In the genomic region with DNA sequence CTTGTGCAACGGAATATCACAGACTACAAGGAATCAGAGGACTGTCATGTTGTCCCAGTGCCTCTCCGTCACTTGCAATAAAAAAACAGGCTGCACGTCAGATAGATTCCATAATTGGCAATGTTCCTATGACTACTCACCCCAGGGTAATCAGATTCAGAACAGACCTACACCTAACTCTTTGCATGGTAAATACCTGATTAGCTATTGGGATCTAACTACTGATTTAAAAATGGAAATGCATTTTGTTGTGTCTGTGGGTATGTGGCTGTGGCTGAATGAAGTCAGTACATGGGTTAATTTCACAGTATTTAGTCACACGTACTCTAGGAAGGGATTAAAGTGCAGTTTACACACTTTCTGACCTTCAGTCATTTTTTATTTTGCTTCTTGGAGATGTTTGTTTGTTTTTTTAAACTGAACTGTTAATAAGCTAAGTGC, we compare ENCODE assay signal across 17 cellular contexts.
DNase-seq lines count a peak whose midpoint lies in the region; ATAC-seq, FAIRE-seq and TF ChIP-seq lines count a peak whose summit lies in the region.
"Had no signal": no experiment of that assay in that cellular context is flagged by ENCODE, and none has a peak within 500 bp of the region (broad histone marks: within the 10 kb centered on the region; RNA-seq: fewer than 3 reads in every experiment).

No MANE protein-coding gene starts in this region.

- H3K4me1 ChIP-seq in astrocyte (ENCODE audit: insufficient read depth, low read length) (peaks cover 12% of the 10 kb centered on the region), HepG2 (ENCODE audit: insufficient read depth, low read length) (peaks cover 73% of the 10 kb centered on the region), Peyer's patch (no peaks in the 10 kb centered on the region)
- H3K4me1 ChIP-seq: BLaER1 treated with 17β-estradiol and CSF1 and Interleukin-3, amounts not matched to agents 10 nM and 100 nM had no signal

- TF ChIP-seq POLR2A in HepG2 (IDR thresholded peaks at IDR 0.05; ENCODE audit: insufficient read depth in 1 of 2, low read depth in 2 of 2, low read length in 2 of 2) = no peak
- no peak for TF ChIP-seq POLR2A in Peyer's patch (IDR thresholded peaks at IDR 0.05)

- TF ChIP-seq EP300 in HepG2 (IDR thresholded peaks at IDR 0.05; ENCODE audit: low read depth in 2 of 2, low read length in 2 of 2) (peak in 1 of 2 experiments; percentile 58; a peak in 2 of 4 replicates), HepG2 (CRISPR knock-in tag; IDR thresholded peaks at IDR 0.05; ENCODE audit: borderline replicate concordance) (no peak)

- POLR2A ChIA-PET in HepG2 (lab: Yijun Ruan, JAX) = no interaction called here
- POLR2A ChIA-PET in activated CD8-positive, alpha-beta T cell treated with anti-CD3 and anti-CD28 coated beads, Interleukin-2, amount 10 ng/mL, durations not matched to agents 7 days and 5 days (lab: Charles Lee) = no interaction called here

- no peak overlapping the region for H3K4me2 ChIP-seq in astrocyte (ENCODE audit: low read length)
- H3K4me2 ChIP-seq in HepG2 (ENCODE audit: low read depth, low read length) = peak overlapping the region; percentile 54
- H3K4me2 ChIP-seq: BLaER1 treated with 17β-estradiol and CSF1 and Interleukin-3, amounts not matched to agents 10 nM and 100 nM had no signal

- TF ChIP-seq CTCF in astrocyte (IDR thresholded peaks at IDR 0.05; ENCODE audit: insufficient read depth, low read depth, low read length) (no peak), HepG2 (CRISPR knock-in tag; IDR thresholded peaks at IDR 0.05) (no peak), Peyer's patch (IDR thresholded peaks at IDR 0.05) (no peak)

- H2AFZ ChIP-seq in astrocyte (ENCODE audit: low read depth, low read length) (no peak overlapping the region), HepG2 (ENCODE audit: low read length) (peak overlapping the region; percentile 28)

- H3K36me3 Mint-ChIP-seq in astrocyte (ENCODE audit: low read depth, unreplicated experiment) = no peaks in the 10 kb centered on the region
- no peaks in the 10 kb centered on the region for H3K36me3 Mint-ChIP-seq in activated CD8-positive, alpha-beta T cell treated with anti-CD3 and anti-CD28 coated beads, Interleukin-2, amount 10 ng/mL, durations not matched to agents 7 days and 5 days (ENCODE audit: low read depth)
- H3K36me3 Mint-ChIP-seq: CD4-positive, CD25-positive, alpha-beta regulatory T cell had no signal

- no peak overlapping the region for H3K9ac ChIP-seq in astrocyte (ENCODE audit: low read length)
- no peak overlapping the region for H3K9ac ChIP-seq in HepG2 (ENCODE audit: insufficient read depth, low read depth, low read length)
- H3K9ac ChIP-seq: BLaER1 treated with 17β-estradiol and CSF1 and Interleukin-3, amounts not matched to agents 10 nM and 100 nM had no signal

- H3K79me2 ChIP-seq in astrocyte (ENCODE audit: insufficient read depth, low read length) = no peaks in the 10 kb centered on the region
- no peaks in the 10 kb centered on the region for H3K79me2 ChIP-seq in HepG2 (ENCODE audit: insufficient read depth, low read length)

- FAIRE-seq in astrocyte (lab: Jason Lieb, UNC) = no peak
- FAIRE-seq in HepG2 (lab: Jason Lieb, UNC) = no peak
- FAIRE-seq: GM19239, H1 had no signal

- H3K27me3 Mint-ChIP-seq in astrocyte (ENCODE audit: low read depth, unreplicated experiment) = no peaks in the 10 kb centered on the region
- H3K27me3 Mint-ChIP-seq in activated CD8-positive, alpha-beta T cell treated with anti-CD3 and anti-CD28 coated beads, Interleukin-2, amount 10 ng/mL, durations not matched to agents 7 days and 5 days (ENCODE audit: low read depth) = no peaks in the 10 kb centered on the region
- H3K27me3 Mint-ChIP-seq: CD4-positive, CD25-positive, alpha-beta regulatory T cell had no signal

- CTCF ChIA-PET in HepG2 (lab: Yijun Ruan, JAX; ENCODE audit: low intra/inter-chr PET ratio, low total read pairs) = no interaction called here
- CTCF ChIA-PET in activated CD8-positive, alpha-beta T cell treated with anti-CD3 and anti-CD28 coated beads, Interleukin-2, amount 10 ng/mL, durations not matched to agents 7 days and 5 days (lab: Charles Lee) = no interaction called here

- WGBS in HepG2 (ENCODE audit: low lambda C conversion rate) = 33% methylated on average over 4 of the region's 4 CpGs

- peaks cover 30% of the 10 kb centered on the region for H3K4me1 Mint-ChIP-seq in astrocyte (ENCODE audit: low read depth, unreplicated experiment)
- no peaks in the 10 kb centered on the region for H3K4me1 Mint-ChIP-seq in activated CD8-positive, alpha-beta T cell treated with anti-CD3 and anti-CD28 coated beads, Interleukin-2, amount 10 ng/mL, durations not matched to agents 7 days and 5 days (ENCODE audit: low read depth)
- H3K4me1 Mint-ChIP-seq: CD4-positive, CD25-positive, alpha-beta regulatory T cell had no signal

- H4K20me1 ChIP-seq in astrocyte (ENCODE audit: insufficient read depth, low read length) (no peaks in the 10 kb centered on the region), HepG2 (ENCODE audit: insufficient read depth, low read length) (no peaks in the 10 kb centered on the region)
- H4K20me1 ChIP-seq: BLaER1 treated with 17β-estradiol and CSF1 and Interleukin-3, amounts not matched to agents 10 nM and 100 nM had no signal

- intact Hi-C loops in HepG2 (cut with micrococcal nuclease; ENCODE audit: unreplicated experiment) = no loop called here

- H3K27me3 ChIP-seq in astrocyte (ENCODE audit: insufficient read depth, low read length) (no peaks in the 10 kb centered on the region), HepG2 (ENCODE audit: control insufficient read depth in 1 of 2, insufficient read depth in 2 of 2, low read length in 2 of 2) (no peaks in the 10 kb centered on the region), Peyer's patch (no peaks in the 10 kb centered on the region)
- H3K27me3 ChIP-seq: BLaER1 treated with 17β-estradiol and CSF1 and Interleukin-3, amounts not matched to agents 10 nM and 100 nM had no signal

- H3K9me3 ChIP-seq in astrocyte (ENCODE audit: insufficient read depth, low read depth, low read length) (no peaks in the 10 kb centered on the region), HepG2 (ENCODE audit: low read length) (peaks cover 4% of the 10 kb centered on the region; the same call in 1 of the 2 replicates), Peyer's patch (no peaks in the 10 kb centered on the region)
- H3K9me3 ChIP-seq: BLaER1 treated with 17β-estradiol and CSF1 and Interleukin-3, amounts not matched to agents 10 nM and 100 nM had no signal

- H3K9me3 Mint-ChIP-seq in astrocyte (ENCODE audit: unreplicated experiment) = no peaks in the 10 kb centered on the region
- H3K9me3 Mint-ChIP-seq in activated CD8-positive, alpha-beta T cell treated with anti-CD3 and anti-CD28 coated beads, Interleukin-2, amount 10 ng/mL, durations not matched to agents 7 days and 5 days (ENCODE audit: insufficient read depth) = no peaks in the 10 kb centered on the region

- BruUV-seq in HepG2 (replicated peaks; lab: Mats Ljungman, UMichigan) = no TSS peak

- in situ Hi-C loops in HepG2 (cut with HindIII; ENCODE audit: extremely low pct_ligation_motif_present, low pct_unique_long_range_greater_than_20kb) = no loop called here

- H3K27ac ChIP-seq in astrocyte (ENCODE audit: low read depth, low read length) = no peak overlapping the region
- peak overlapping the region; percentile 20 for H3K27ac ChIP-seq in HepG2 (ENCODE audit: extremely low read length, insufficient read depth, low read length)
- H3K27ac ChIP-seq in Peyer's patch = no peak overlapping the region
- H3K27ac ChIP-seq: BLaER1 treated with 17β-estradiol and CSF1 and Interleukin-3, amounts not matched to agents 10 nM and 100 nM; HL-60 had no signal

- ATAC-seq in HepG2 = peak; percentile 39
- ATAC-seq in activated CD8-positive, alpha-beta T cell treated with anti-CD3 and anti-CD28 coated beads, Interleukin-2, amount 10 ng/mL, durations not matched to agents 7 days and 5 days = no peak

- no peak overlapping the region for H3K4me3 Mint-ChIP-seq in astrocyte (ENCODE audit: unreplicated experiment)
- H3K4me3 Mint-ChIP-seq in activated CD8-positive, alpha-beta T cell treated with anti-CD3 and anti-CD28 coated beads, Interleukin-2, amount 10 ng/mL, durations not matched to agents 7 days and 5 days = no peak overlapping the region
- H3K4me3 Mint-ChIP-seq: CD4-positive, CD25-positive, alpha-beta regulatory T cell had no signal

- H3K4me3 ChIP-seq in astrocyte (ENCODE audit: insufficient read depth, low read depth, low read length) (no peak overlapping the region), HepG2 (replicated peaks in 1 of 3; ENCODE audit: insufficient read depth in 1 of 3, low read depth in 2 of 3, low read length in 3 of 3) (no peak overlapping the region; a peak in 1 of 6 replicates), Peyer's patch (no peak overlapping the region)
- H3K4me3 ChIP-seq: BLaER1 treated with 17β-estradiol and CSF1 and Interleukin-3, amounts not matched to agents 10 nM and 100 nM had no signal

- no peaks in the 10 kb centered on the region for H3K36me3 ChIP-seq in astrocyte (ENCODE audit: insufficient read depth, low read length)
- no peaks in the 10 kb centered on the region for H3K36me3 ChIP-seq in HepG2 (replicated peaks in 1 of 2; ENCODE audit: control insufficient read depth in 1 of 2, insufficient read depth in 2 of 2, low read length in 2 of 2)
- H3K36me3 ChIP-seq in Peyer's patch = no peaks in the 10 kb centered on the region
- H3K36me3 ChIP-seq: BLaER1 treated with 17β-estradiol and CSF1 and Interleukin-3, amounts not matched to agents 10 nM and 100 nM had no signal

- DNase-seq in NCI-H1694 treated with DMSO at 0.1 percent for 48 hours (lab: John Stamatoyannopoulos, UW) (peak; percentile 60), NCI-H1694 (lab: John Stamatoyannopoulos, UW) (no peak), astrocyte (ENCODE audit: low read depth) (no peak), HepG2 (ENCODE audit: low spot score) (no peak), NCI-H1092 treated with DMSO at 0.1 percent for 48 hours (lab: John Stamatoyannopoulos, UW) (no peak), Peyer's patch (no peak)
- no peak for DNase-seq in activated CD8-positive, alpha-beta T cell treated with anti-CD3 and anti-CD28 coated beads, Interleukin-2, amount 10 ng/mL, durations not matched to agents 7 days and 5 days
- DNase-seq: 8988T; AML-193; Calu3; CD4-positive, CD25-positive, alpha-beta regulatory T cell; GF-D8; HCEC 1CT had no signal

- peak overlapping the region; percentile 20 for H3K27ac Mint-ChIP-seq in astrocyte (ENCODE audit: unreplicated experiment)
- no peak overlapping the region for H3K27ac Mint-ChIP-seq in activated CD8-positive, alpha-beta T cell treated with anti-CD3 and anti-CD28 coated beads, Interleukin-2, amount 10 ng/mL, durations not matched to agents 7 days and 5 days
- H3K27ac Mint-ChIP-seq: CD4-positive, CD25-positive, alpha-beta regulatory T cell had no signal

- no peak for TF ChIP-seq RAD21 in HepG2 (CRISPR knock-in tag; IDR thresholded peaks at IDR 0.05)
